Comparison of ENCODE assay signal across 8 cellular contexts in the genomic region with DNA sequence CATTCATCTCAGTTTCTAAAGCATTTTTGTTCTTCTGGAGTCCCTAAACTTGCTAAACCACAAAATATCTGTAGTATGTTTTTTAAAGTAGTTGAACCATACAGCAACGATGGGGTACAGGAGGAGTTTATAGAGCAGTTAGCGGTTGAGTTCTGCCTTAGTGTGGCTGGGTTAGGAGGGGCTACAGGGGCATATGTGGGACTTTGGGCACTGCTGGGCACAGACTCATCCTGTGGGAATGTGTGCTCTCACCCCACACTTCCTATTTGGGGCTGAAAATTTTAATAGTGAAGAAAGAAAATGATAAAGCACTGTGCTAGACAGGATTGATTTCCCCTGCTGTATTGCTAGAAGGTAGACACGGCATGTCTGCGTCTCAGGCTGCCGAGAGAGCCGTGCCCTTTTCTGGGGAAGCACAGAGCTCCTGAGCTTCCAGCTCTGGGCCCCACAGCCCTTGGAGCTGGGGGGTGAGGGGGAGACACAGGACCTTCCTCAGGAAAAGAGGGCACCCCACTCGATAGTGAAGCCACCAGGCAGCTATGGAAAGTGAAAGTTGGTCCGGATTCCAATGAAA.
A peak's percentile ranks its signal among the peaks of the same experiment; 100 is the strongest.
DNase-seq lines count a peak whose midpoint lies in the region; ATAC-seq, FAIRE-seq and TF ChIP-seq lines count a peak whose summit lies in the region.

No MANE protein-coding gene starts in this region.

- H3K9me3 ChIP-seq in adipocyte (ENCODE audit: control insufficient read depth, low read length) (no peaks in the 10 kb centered on the region), kidney (ENCODE audit: control insufficient read depth in 1 of 2, low read length in 2 of 2) (no peaks in the 10 kb centered on the region), thymus (ENCODE audit: control insufficient read depth) (no peaks in the 10 kb centered on the region)

- H3K27ac ChIP-seq in C4-2B (peak overlapping the region; percentile 100), kidney (ENCODE audit: low read depth in 2 of 2, low read length in 2 of 2) (peak overlapping the region; percentile 97 to 99), thymus (ENCODE audit: low read depth) (peak overlapping the region; percentile 73)

- H3K4me1 ChIP-seq in adipocyte (ENCODE audit: control insufficient read depth, insufficient read depth, low read length) (peaks cover 44% of the 10 kb centered on the region), kidney (ENCODE audit: control insufficient read depth in 1 of 2, insufficient read depth in 1 of 2, low read depth in 1 of 2, low read length in 2 of 2) (peaks cover 10 to 23% of the 10 kb centered on the region in 2 donors), thymus (ENCODE audit: control insufficient read depth, insufficient read depth, low read length) (peaks cover 26% of the 10 kb centered on the region)

- 16% methylated on average over 8 of the region's 8 CpGs for WGBS in thymus

- no peaks in the 10 kb centered on the region for H3K27me3 ChIP-seq in adipocyte (replicated peaks; ENCODE audit: control insufficient read depth, insufficient read depth, low read length)
- H3K27me3 ChIP-seq in thymus (ENCODE audit: control insufficient read depth, insufficient read depth), result no peaks in the 10 kb centered on the region

- no peak for FAIRE-seq in kidney (lab: Jason Lieb, UNC)

- intact Hi-C loops in kidney (cut with DNase I), result no loop called here

- peak; percentile 88 for DNase-seq in HS-27A (ENCODE audit: low read depth)
- peak; percentile 75 for DNase-seq in adipocyte (ENCODE audit: low read depth)
- DNase-seq in kidney, result peak; percentile 65

- H3K36me3 ChIP-seq in adipocyte (ENCODE audit: control insufficient read depth, insufficient read depth, low read length, severe bottlenecking), result peaks cover 12% of the 10 kb centered on the region
- H3K36me3 ChIP-seq in kidney (ENCODE audit: control insufficient read depth in 1 of 2, insufficient read depth in 2 of 2, low read length in 2 of 2), result peaks cover 1 to 5% of the 10 kb centered on the region in 2 donors
- peaks cover 5% of the 10 kb centered on the region for H3K36me3 ChIP-seq in thymus (ENCODE audit: control insufficient read depth, insufficient read depth)

- ATAC-seq in HG02852 (IDR thresholded peaks at IDR 0.05; ENCODE audit: unreplicated experiment) (no peak), HG03469 (IDR thresholded peaks at IDR 0.05; ENCODE audit: unreplicated experiment) (no peak), HG03457 (IDR thresholded peaks at IDR 0.05; ENCODE audit: unreplicated experiment) (no peak)

- peak overlapping the region; percentile 99 for H3K9ac ChIP-seq in adipocyte (ENCODE audit: low read length)
- peak overlapping the region; percentile 87 to 91 for H3K9ac ChIP-seq in kidney (ENCODE audit: low read length in 2 of 2)

- peak overlapping the region; percentile 85 for H3K4me3 ChIP-seq in adipocyte (ENCODE audit: low read length)
- peak overlapping the region; percentile 35 to 81 for H3K4me3 ChIP-seq in kidney (ENCODE audit: low read length in 2 of 2)
- peak overlapping the region; percentile 89 for H3K4me3 ChIP-seq in thymus (ENCODE audit: low read length)

- TF ChIP-seq CTCF in C4-2B (conservative IDR thresholded peaks at IDR 0.05) (no peak), kidney (IDR thresholded peaks at IDR 0.05; ENCODE audit: borderline replicate concordance, extremely low read depth, insufficient read depth) (no peak)
